16 cellular contexts compared by ENCODE assay signal in genomic region chr1:91729621-91730348, GRCh38.
DNase-seq lines count a peak whose midpoint lies in the region; ATAC-seq and TF ChIP-seq lines count a peak whose summit lies in the region.
"Had no signal": no experiment of that assay in that cellular context is flagged by ENCODE, and none has a peak within 500 bp of the region (broad histone marks: within the 10 kb centered on the region; RNA-seq: fewer than 3 reads in every experiment).

No MANE protein-coding gene starts in this region.

- peaks cover 45 to 54% of the 10 kb centered on the region in 2 donors for H3K4me1 Mint-ChIP-seq in effector memory CD8-positive, alpha-beta T cell (ENCODE audit: low read depth in 2 of 2)

- intact Hi-C loops in sigmoid colon (cut with DNase I), result loop anchor here (5.0 kb wide), 1 partner anchor 158 kb away; the partner anchor contains the start of gene TGFBR3

- WGBS in sigmoid colon, 2 donors, result 74 to 86% methylated on average over 11 of the region's 11 CpGs

- H3K27me3 ChIP-seq in sigmoid colon, result no peaks in the 10 kb centered on the region
- H3K27me3 ChIP-seq: brain microvascular endothelial cell had no signal

- H3K9me3 ChIP-seq in sigmoid colon, result no peaks in the 10 kb centered on the region

- H3K4me3 Mint-ChIP-seq in effector memory CD8-positive, alpha-beta T cell, result peak overlapping the region; percentile 41 to 75

- DNase-seq in effector memory CD8-positive, alpha-beta T cell, result no peak
- DNase-seq in sigmoid colon (no peak), NCI-H524 (lab: John Stamatoyannopoulos, UW) (no peak)
- DNase-seq: activated effector memory CD4-positive, alpha-beta T cell treated with anti-CD3 and anti-CD28 coated beads, Interleukin-2, amount 50 U/mL, for 16 hours; brain microvascular endothelial cell; effector CD4-positive, alpha-beta T cell; foreskin melanocyte; islet precursor cell; retina; stimulated activated CD4-positive, alpha-beta T cell treated with anti-CD3 and anti-CD28 coated beads, Interleukin-2, amount 100 ng/mL, for 48 hours; SW 1271 had no signal

- no peak for TF ChIP-seq EP300 in sigmoid colon (IDR thresholded peaks at IDR 0.05)

- no peak for TF ChIP-seq CTCF in sigmoid colon (IDR thresholded peaks at IDR 0.05)

- TF ChIP-seq POLR2A in sigmoid colon (IDR thresholded peaks at IDR 0.05), result no peak

- H3K9me3 Mint-ChIP-seq in effector memory CD8-positive, alpha-beta T cell, result no peaks in the 10 kb centered on the region

- H3K27ac Mint-ChIP-seq in effector memory CD8-positive, alpha-beta T cell, result peak overlapping the region; percentile 82 to 90

- peak overlapping the region; percentile 76 to 94 (median 88) for H3K27ac ChIP-seq in sigmoid colon
- H3K27ac ChIP-seq: brain microvascular endothelial cell, C4-2B had no signal

- H3K27me3 Mint-ChIP-seq in effector memory CD8-positive, alpha-beta T cell, result no peaks in the 10 kb centered on the region

- peaks cover 0 to 32% (median 5%) of the 10 kb centered on the region in 4 donors for H3K36me3 ChIP-seq in sigmoid colon
- H3K36me3 ChIP-seq: brain microvascular endothelial cell had no signal

- ATAC-seq in GM18498 (IDR thresholded peaks at IDR 0.05; ENCODE audit: unreplicated experiment), result peak; percentile 53
- peak; percentile 48 for ATAC-seq in HG03108 (IDR thresholded peaks at IDR 0.05; ENCODE audit: unreplicated experiment)
- ATAC-seq in effector memory CD8-positive, alpha-beta T cell (replicated peaks), result peak; percentile 11
- ATAC-seq in HG03439 (IDR thresholded peaks at IDR 0.05; ENCODE audit: unreplicated experiment), result no peak
- ATAC-seq in GM18873 (IDR thresholded peaks at IDR 0.05; ENCODE audit: low FRiP score, unreplicated experiment), result no peak

- H3K4me1 ChIP-seq in sigmoid colon, result peaks cover 0 to 76% (median 67%) of the 10 kb centered on the region in 4 donors

- H3K4me3 ChIP-seq in sigmoid colon, result no peak overlapping the region

- peaks cover 55% of the 10 kb centered on the region for H3K36me3 Mint-ChIP-seq in effector memory CD8-positive, alpha-beta T cell (ENCODE audit: insufficient read depth)

Comparison
In these comparisons a context has a peak if more than half of its experiments do, and no peak if none do; other contexts are left out.
1. ATAC-seq: peak in GM18498 (single experiment), HG03108 (single experiment) and effector memory CD8-positive, alpha-beta T cell (single experiment); none in HG03439 (single experiment) and GM18873 (single experiment).